ENCODE assay signal across 1 cellular context in the genomic region with DNA sequence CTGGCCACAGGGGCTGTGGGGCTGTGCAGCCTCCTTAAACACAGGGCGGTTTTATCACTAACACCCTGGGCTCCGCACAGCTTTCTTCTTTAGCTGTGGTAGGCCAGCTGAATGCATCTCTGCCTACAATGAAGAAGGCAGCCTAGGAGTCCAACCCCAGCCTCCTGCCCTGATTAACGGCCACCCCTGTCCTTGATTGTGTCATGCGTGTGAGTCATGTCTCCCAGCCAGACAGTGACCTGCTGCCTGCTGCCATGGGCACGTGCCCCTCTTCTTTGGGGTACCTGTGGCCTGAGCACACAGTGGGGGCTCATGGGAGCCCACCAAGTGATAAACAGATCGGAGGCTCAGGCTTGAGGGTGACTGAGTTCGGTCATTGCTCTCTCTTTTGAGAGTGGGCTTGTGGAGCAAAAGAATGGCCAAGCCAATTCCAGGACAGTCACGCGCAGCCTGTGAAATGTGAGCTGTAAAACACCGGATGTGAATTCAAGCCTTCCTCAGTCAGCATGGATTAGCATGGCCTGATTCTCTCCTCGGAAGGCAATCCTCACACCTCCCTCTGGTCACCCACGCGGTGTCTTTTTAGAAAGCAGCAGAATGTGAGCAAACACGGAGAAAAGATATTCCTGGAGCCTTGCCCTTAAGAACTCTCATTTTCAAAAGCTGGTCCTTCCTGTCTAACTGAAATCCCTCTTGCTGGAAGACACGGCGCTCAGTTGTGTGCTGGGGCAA.
A peak's percentile ranks its signal among the peaks of the same experiment; 100 is the strongest.
TF ChIP-seq lines count a peak whose summit lies in the region.

No MANE protein-coding gene starts in this region.

TF ChIP-seq in K562, 482 proteins besides CTCF, POLR2A, EP300 and RAD21:
- no peak for TF ChIP-seq ZBTB49 (CRISPR knock-in tag; IDR thresholded peaks at IDR 0.05; ENCODE audit: borderline replicate concordance)
- peak; percentile 36; the same call in 1 of the 2 replicates for TF ChIP-seq BHLHE40 (IDR thresholded peaks at IDR 0.05; ENCODE audit: low read length)
TF ChIP-seq in K562: peak in this region for 1.
